Comparison of ENCODE assay signal across 1 cellular context in the genomic region with DNA sequence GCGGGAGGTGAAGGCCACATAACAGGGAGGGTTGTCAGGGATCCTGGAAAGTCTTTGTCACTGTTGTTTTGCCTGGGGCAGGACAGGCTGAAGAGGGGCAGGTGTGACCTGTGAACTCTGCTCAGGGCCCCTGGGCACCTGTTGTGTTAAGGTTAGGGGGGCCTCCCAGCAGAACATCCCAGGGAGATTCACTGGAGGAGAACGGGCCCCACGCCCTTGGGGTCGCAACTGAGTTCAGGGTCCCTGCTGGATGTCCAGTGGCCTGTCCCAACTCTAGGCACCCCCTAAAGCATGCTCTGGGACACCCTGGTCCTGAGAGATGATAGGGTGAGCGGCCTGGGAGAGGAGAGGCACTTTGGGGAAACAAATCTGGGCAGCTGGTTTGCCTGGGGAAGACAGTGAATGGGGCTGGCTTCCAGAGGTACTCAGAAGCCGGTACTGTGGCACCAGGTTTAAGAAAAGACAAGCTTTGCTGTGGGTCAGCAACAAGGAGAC.
TF ChIP-seq lines count a peak whose summit lies in the region.

No MANE protein-coding gene starts in this region.

TF ChIP-seq in H1, 55 proteins besides CTCF, POLR2A, EP300 and RAD21:
- TF ChIP-seq KDM4A (IDR thresholded peaks at IDR 0.05; ENCODE audit: low read depth, low read length, severe bottlenecking) (no peak), ZNF274 (IDR thresholded peaks at IDR 0.05; ENCODE audit: borderline replicate concordance, extremely low read depth, low read length) (no peak), FOSL1 (IDR thresholded peaks at IDR 0.05; ENCODE audit: insufficient read depth, low read depth, low read length) (no peak), YY1 (IDR thresholded peaks at IDR 0.05; ENCODE audit: low read depth, low read length) (no peak), ATF3 (IDR thresholded peaks at IDR 0.05; ENCODE audit: insufficient read depth, low read depth, low read length) (no peak), SRF (IDR thresholded peaks at IDR 0.05; ENCODE audit: low read depth, low read length) (no peak), CHD7 (IDR thresholded peaks at IDR 0.05; ENCODE audit: insufficient replicate concordance, low read length) (no peak), KDM1A (IDR thresholded peaks at IDR 0.05; ENCODE audit: borderline replicate concordance, low read length) (no peak)
- TF ChIP-seq, protein P1, sequence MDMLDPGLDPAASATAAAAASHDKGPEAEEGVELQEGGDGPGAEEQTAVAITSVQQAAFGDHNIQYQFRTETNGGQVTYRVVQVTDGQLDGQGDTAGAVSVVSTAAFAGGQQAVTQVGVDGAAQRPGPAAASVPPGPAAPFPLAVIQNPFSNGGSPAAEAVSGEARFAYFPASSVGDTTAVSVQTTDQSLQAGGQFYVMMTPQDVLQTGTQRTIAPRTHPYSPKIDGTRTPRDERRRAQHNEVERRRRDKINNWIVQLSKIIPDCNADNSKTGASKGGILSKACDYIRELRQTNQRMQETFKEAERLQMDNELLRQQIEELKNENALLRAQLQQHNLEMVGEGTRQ (IDR thresholded peaks at IDR 0.05; ENCODE audit: low read length), result no peak
